Comparison of ENCODE assay signal across 29 cellular contexts in the genomic region with DNA sequence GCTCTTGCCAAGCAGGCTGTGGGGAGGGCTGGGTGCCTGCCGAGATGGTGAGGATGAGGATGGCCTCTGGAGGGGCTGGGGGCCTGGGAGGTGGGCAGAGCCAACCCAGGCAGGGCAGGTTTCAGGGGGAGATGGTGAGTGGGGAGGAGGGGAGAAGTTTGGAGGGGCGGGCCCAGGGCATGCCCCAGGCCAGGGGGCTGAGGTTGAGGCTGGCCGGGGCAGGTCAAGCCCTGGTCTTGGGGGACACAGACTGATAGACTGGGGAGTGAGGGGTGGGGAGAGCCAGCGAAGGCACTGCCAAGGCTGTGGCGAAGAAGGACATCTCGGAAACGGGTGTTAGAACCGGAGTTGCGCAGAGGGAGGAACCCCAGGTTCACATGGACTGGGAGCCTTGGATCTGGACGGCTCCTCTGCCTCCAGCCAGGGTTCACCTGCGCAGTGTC. TPM values are rescaled to one million over a fixed set of nuclear protein-coding genes. Genes with fewer than 3 reads are reported as not detected.
DNase-seq lines count a peak whose midpoint lies in the region; ATAC-seq, FAIRE-seq and TF ChIP-seq lines count a peak whose summit lies in the region.
"Had no signal": no experiment of that assay in that cellular context is flagged by ENCODE, and none has a peak within 500 bp of the region (broad histone marks: within the 10 kb centered on the region; RNA-seq: fewer than 3 reads in every experiment).

No MANE protein-coding gene starts in this region.

- peaks cover 5% of the 10 kb centered on the region for H3K4me1 Mint-ChIP-seq in activated CD8-positive, alpha-beta memory T cell treated with anti-CD3 and anti-CD28 coated beads, Interleukin-2, amount 10 ng/mL, durations not matched to agents 7 days and 5 days

- no peak for FAIRE-seq in HepG2 (lab: Jason Lieb, UNC)
- FAIRE-seq: A204.1, bronchial epithelial cell, urothelium cell line had no signal

- TF ChIP-seq POLR2A in right lobe of liver (IDR thresholded peaks at IDR 0.05) (no peak), HepG2 (IDR thresholded peaks at IDR 0.05; ENCODE audit: insufficient read depth in 1 of 2, low read depth in 2 of 2, low read length in 2 of 2) (no peak), uterus (IDR thresholded peaks at IDR 0.05) (no peak)

- H3K27ac ChIP-seq in right lobe of liver = no peak overlapping the region
- H3K27ac ChIP-seq in HepG2 (ENCODE audit: extremely low read length, insufficient read depth, low read length) = no peak overlapping the region
- H3K27ac ChIP-seq in lower lobe of right lung = no peak overlapping the region
- no peak overlapping the region for H3K27ac ChIP-seq in uterus
- H3K27ac ChIP-seq: coronary artery, epithelial cell of prostate, GM23248, hepatocyte, testis had no signal

- H3K4me3 ChIP-seq in right lobe of liver = no peak overlapping the region
- H3K4me3 ChIP-seq in HepG2 (replicated peaks in 1 of 3; ENCODE audit: insufficient read depth in 1 of 3, low read depth in 2 of 3, low read length in 3 of 3) = no peak overlapping the region
- H3K4me3 ChIP-seq in lower lobe of right lung = no peak overlapping the region
- H3K4me3 ChIP-seq in uterus = no peak overlapping the region
- H3K4me3 ChIP-seq: coronary artery, GM23248, hepatocyte, testis had no signal

- intact Hi-C loops in right lobe of liver (cut with DNase I) = no loop called here
- intact Hi-C loops in HepG2 (cut with micrococcal nuclease; ENCODE audit: unreplicated experiment) = no loop called here
- intact Hi-C loops in lower lobe of right lung (cut with DNase I) = no loop called here
- intact Hi-C loops in uterus (cut with DNase I; ENCODE audit: low total_unique reads) = no loop called here

- H3K27me3 Mint-ChIP-seq in activated CD8-positive, alpha-beta memory T cell treated with anti-CD3 and anti-CD28 coated beads, Interleukin-2, amount 10 ng/mL, durations not matched to agents 7 days and 5 days = no peaks in the 10 kb centered on the region
- H3K27me3 Mint-ChIP-seq: activated naive CD8-positive, alpha-beta T cell; CD4-positive, alpha-beta T cell had no signal

- no peak overlapping the region for H3K4me2 ChIP-seq in HepG2 (ENCODE audit: low read depth, low read length)
- H3K4me2 ChIP-seq: hepatocyte had no signal

- H3K27ac Mint-ChIP-seq in activated CD8-positive, alpha-beta memory T cell treated with anti-CD3 and anti-CD28 coated beads, Interleukin-2, amount 10 ng/mL, durations not matched to agents 7 days and 5 days = peak overlapping the region; percentile 43
- H3K27ac Mint-ChIP-seq: activated naive CD8-positive, alpha-beta T cell; CD4-positive, alpha-beta T cell; T-helper 1 cell treated with Interleukin-12 subunit alpha and Interleukin-12 subunit beta and Interleukin-4 antibody, amounts not matched to agents 30 μg/mL and 1 μg/mL, for 36 hours had no signal

- no peak overlapping the region for H3K4me3 Mint-ChIP-seq in activated CD8-positive, alpha-beta memory T cell treated with anti-CD3 and anti-CD28 coated beads, Interleukin-2, amount 10 ng/mL, durations not matched to agents 7 days and 5 days
- H3K4me3 Mint-ChIP-seq: activated naive CD8-positive, alpha-beta T cell; CD4-positive, alpha-beta T cell; T-helper 1 cell treated with Interleukin-12 subunit alpha and Interleukin-12 subunit beta and Interleukin-4 antibody, amounts not matched to agents 30 μg/mL and 1 μg/mL, for 36 hours had no signal

- peaks cover 0 to 6% (median 0%) of the 10 kb centered on the region in 4 donors for H3K36me3 ChIP-seq in right lobe of liver
- peaks cover 6 to 8% of the 10 kb centered on the region in 2 experiments; a peak in 3 of 5 replicates for H3K36me3 ChIP-seq in HepG2 (replicated peaks in 1 of 2; ENCODE audit: control insufficient read depth in 1 of 2, insufficient read depth in 2 of 2, low read length in 2 of 2)
- peaks cover 57% of the 10 kb centered on the region for H3K36me3 ChIP-seq in lower lobe of right lung
- H3K36me3 ChIP-seq in uterus = no peaks in the 10 kb centered on the region

- H3K79me2 ChIP-seq in HepG2 (ENCODE audit: insufficient read depth, low read length) = peaks cover 3% of the 10 kb centered on the region
- H3K79me2 ChIP-seq: hepatocyte had no signal

- TF ChIP-seq EP300 in HepG2 (IDR thresholded peaks at IDR 0.05; ENCODE audit: low read depth in 2 of 2, low read length in 2 of 2) = no peak
- no peak for TF ChIP-seq EP300 in HepG2 (CRISPR knock-in tag; IDR thresholded peaks at IDR 0.05; ENCODE audit: borderline replicate concordance)

- CTCF ChIA-PET in activated CD8-positive, alpha-beta memory T cell treated with anti-CD3 and anti-CD28 coated beads, Interleukin-2, amount 10 ng/mL, durations not matched to agents 7 days and 5 days (lab: Charles Lee) = interaction anchor here (1.1 to 1.3 kb wide), 2 partner anchors 10 to 13 kb away, joined by 3 to 4 read pairs; partner anchors contain the start of gene CAPN10
- CTCF ChIA-PET in HepG2 (lab: Yijun Ruan, JAX; ENCODE audit: low intra/inter-chr PET ratio, low total read pairs) = no interaction called here

- POLR2A ChIA-PET in HepG2 (lab: Yijun Ruan, JAX) = interaction anchor here (2.7 kb wide), 1 partner anchor 12 kb away, joined by 22 read pairs; the partner anchor contains the start of gene CAPN10

- H3K27me3 ChIP-seq in right lobe of liver = no peaks in the 10 kb centered on the region
- no peaks in the 10 kb centered on the region for H3K27me3 ChIP-seq in HepG2 (ENCODE audit: control insufficient read depth in 1 of 2, insufficient read depth in 2 of 2, low read length in 2 of 2)
- no peaks in the 10 kb centered on the region for H3K27me3 ChIP-seq in lower lobe of right lung (ENCODE audit: low read depth)
- H3K27me3 ChIP-seq in uterus = no peaks in the 10 kb centered on the region
- H3K27me3 ChIP-seq: hepatocyte, testis had no signal

- H3K36me3 Mint-ChIP-seq in activated CD8-positive, alpha-beta memory T cell treated with anti-CD3 and anti-CD28 coated beads, Interleukin-2, amount 10 ng/mL, durations not matched to agents 7 days and 5 days = no peaks in the 10 kb centered on the region
- H3K36me3 Mint-ChIP-seq: activated naive CD8-positive, alpha-beta T cell had no signal

- no peak for TF ChIP-seq RAD21 in HepG2 (CRISPR knock-in tag; IDR thresholded peaks at IDR 0.05)

- no peak for DNase-seq in activated CD8-positive, alpha-beta memory T cell treated with anti-CD3 and anti-CD28 coated beads, Interleukin-2, amount 10 ng/mL, durations not matched to agents 7 days and 5 days
- no peak for DNase-seq in activated CD8-positive, alpha-beta memory T cell treated with anti-CD3 and anti-CD28 coated beads for 24 hours
- DNase-seq in right lobe of liver = peak in 2 of 3 donors; percentile 37 to 40
- DNase-seq in HepG2 (ENCODE audit: low spot score) = no peak
- DNase-seq in lower lobe of right lung = peak; percentile 29
- peak; percentile 5 to 6 for DNase-seq in uterus
- no peak for DNase-seq in ACHN
- DNase-seq: activated CD4-positive, alpha-beta T cell treated with anti-CD3 and anti-CD28 coated beads for 1 hour; AML-193; effector CD8-positive, alpha-beta T cell; GM23248; Karpas-422; NCI-H1417 treated with DMSO at 0.1 percent for 48 hours; NCI-H2029 treated with DMSO at 0.1 percent for 48 hours; NCI-H526 treated with DMSO at 0.1 percent for 48 hours; NK-92 treated with Interleukin-12 subunit alpha and Interleukin-12 subunit beta, amount 100 ng/mL, for 24 hours; stimulated activated naive CD4-positive, alpha-beta T cell; testis had no signal

- in situ Hi-C loops in HepG2 (cut with HindIII; ENCODE audit: extremely low pct_ligation_motif_present, low pct_unique_long_range_greater_than_20kb) = no loop called here
- in situ Hi-C loops in ACHN (cut with HindIII; ENCODE audit: low pct_ligation_motif_present, low pct_unique_long_range_greater_than_20kb, low sequenced_read_pairs) = no loop called here

- no peak for ATAC-seq in activated CD8-positive, alpha-beta memory T cell treated with anti-CD3 and anti-CD28 coated beads, Interleukin-2, amount 10 ng/mL, durations not matched to agents 7 days and 5 days
- ATAC-seq in right lobe of liver = no peak
- ATAC-seq in HepG2 = no peak
- ATAC-seq in lower lobe of right lung = no peak
- no peak for ATAC-seq in GM19395 (IDR thresholded peaks at IDR 0.05; ENCODE audit: unreplicated experiment)
- ATAC-seq: SK-N-SH treated with all-trans-retinoic acid at 6 μM for 48 hours had no signal

- 82% methylated on average over 3 of the region's 11 CpGs for WGBS in right lobe of liver (ENCODE audit: insufficient coverage, low coverage, low lambda C conversion rate, missing lambda C conversion rate)
- WGBS in HepG2 (ENCODE audit: low lambda C conversion rate) = 97% methylated on average over 11 of the region's 11 CpGs

- no peak overlapping the region for H3K9ac ChIP-seq in HepG2 (ENCODE audit: insufficient read depth, low read depth, low read length)
- H3K9ac ChIP-seq: GM23248 had no signal

- no peaks in the 10 kb centered on the region for H3K9me3 ChIP-seq in right lobe of liver
- H3K9me3 ChIP-seq in HepG2 (ENCODE audit: low read length) = no peaks in the 10 kb centered on the region
- H3K9me3 ChIP-seq in lower lobe of right lung = no peaks in the 10 kb centered on the region
- no peaks in the 10 kb centered on the region for H3K9me3 ChIP-seq in uterus
- H3K9me3 ChIP-seq: testis had no signal

- no peak overlapping the region for H2AFZ ChIP-seq in HepG2 (ENCODE audit: low read length)
- H2AFZ ChIP-seq: GM23248, hepatocyte had no signal

- H3K4me1 ChIP-seq in right lobe of liver = peaks cover 0 to 15% (median 5%) of the 10 kb centered on the region in 4 donors
- H3K4me1 ChIP-seq in HepG2 (ENCODE audit: insufficient read depth, low read length) = peaks cover 53% of the 10 kb centered on the region
- peaks cover 4% of the 10 kb centered on the region for H3K4me1 ChIP-seq in lower lobe of right lung
- H3K4me1 ChIP-seq in uterus = no peaks in the 10 kb centered on the region

- no peaks in the 10 kb centered on the region for H3K9me3 Mint-ChIP-seq in activated CD8-positive, alpha-beta memory T cell treated with anti-CD3 and anti-CD28 coated beads, Interleukin-2, amount 10 ng/mL, durations not matched to agents 7 days and 5 days (ENCODE audit: low read depth)
- H3K9me3 Mint-ChIP-seq: CD4-positive, alpha-beta T cell; T-helper 1 cell treated with Interleukin-12 subunit alpha and Interleukin-12 subunit beta and Interleukin-4 antibody, amounts not matched to agents 30 μg/mL and 1 μg/mL, for 36 hours had no signal

- BruUV-seq in HepG2 (replicated peaks; lab: Mats Ljungman, UMichigan) = no TSS peak

- TF ChIP-seq CTCF in right lobe of liver (IDR thresholded peaks at IDR 0.05) (no peak), HepG2 (CRISPR knock-in tag; IDR thresholded peaks at IDR 0.05) (no peak), lower lobe of right lung (IDR thresholded peaks at IDR 0.05) (no peak), uterus (IDR thresholded peaks at IDR 0.05) (no peak)

- H4K20me1 ChIP-seq in HepG2 (ENCODE audit: insufficient read depth, low read length) = no peaks in the 10 kb centered on the region

RNA-seq across cellular contexts. Expression of gene CAPN10, which starts 12.6 kb away (rescaled TPM):
- total RNA-seq in activated CD8-positive, alpha-beta memory T cell treated with anti-CD3 and anti-CD28 coated beads, Interleukin-2, amount 10 ng/mL, durations not matched to agents 7 days and 5 days = 10 to 100 TPM; 54.0 to 75.8 TPM
- total RNA-seq in right lobe of liver = 10 to 100 TPM in 2 of 6 experiments, 1 to 10 TPM in 4; 7.2 to 13.8 (median 9.1) TPM
- total RNA-seq in HepG2 (2016; rRNA removed; fragmentation: Illumina TruSeq; extraction: Trizol) = 16.5 and 32.4 TPM in 2 replicates
- total RNA-seq in HepG2 (2016; cell fraction: cytosol; rRNA removed; fragmentation: Illumina TruSeq; extraction: Trizol; ENCODE audit: low read depth) = 18.3 and 20.3 TPM in 2 replicates
- 16.1 and 35.0 TPM in 2 replicates for total RNA-seq in HepG2 (2016; cell fraction: insoluble cytoplasmic fraction; rRNA removed; fragmentation: Illumina TruSeq; extraction: Trizol)
- 28.2 and 28.4 TPM in 2 replicates for total RNA-seq in HepG2 (2016; cell fraction: membrane; rRNA removed; fragmentation: Illumina TruSeq; extraction: Trizol)
- total RNA-seq in HepG2 (2016; cell fraction: nucleus; rRNA removed; fragmentation: Illumina TruSeq; extraction: Trizol) = 26.3 and 36.2 TPM in 2 replicates
- 27.6 and 40.7 TPM in 2 replicates for polyA plus RNA-seq in HepG2 (2011; rRNA removed)
- polyA plus RNA-seq in HepG2 (2011; cell fraction: cytosol; rRNA removed) = 15.8 and 24.7 TPM in 2 replicates
- polyA plus RNA-seq in HepG2 (2011; cell fraction: nucleus; rRNA removed) = 157 and 173 TPM in 2 replicates
- 24.4 and 27.6 TPM in 2 replicates for polyA plus RNA-seq in HepG2 (2012)
- 9.1 and 9.4 TPM in 2 replicates for polyA plus RNA-seq in HepG2 (2016; cell fraction: cytosol; fragmentation: Illumina TruSeq; extraction: Trizol; ENCODE audit: low read depth)
- polyA plus RNA-seq in HepG2 (2016; cell fraction: insoluble cytoplasmic fraction; fragmentation: Illumina TruSeq; extraction: Trizol; ENCODE audit: low read depth) = 17.4 and 18.2 TPM in 2 replicates
- 15.5 and 17.2 TPM in 2 replicates for polyA plus RNA-seq in HepG2 (2016; cell fraction: membrane; fragmentation: Illumina TruSeq; extraction: Trizol; ENCODE audit: low read depth)
- 59.4 and 61.4 TPM in 2 replicates for polyA plus RNA-seq in HepG2 (2016; cell fraction: nucleus; fragmentation: Illumina TruSeq; extraction: Trizol; ENCODE audit: insufficient read depth, low read depth)
- polyA minus RNA-seq in HepG2 (2011; rRNA and poly(A)+ RNA removed; ENCODE audit: low replicate concordance) = 11.2 and 33.8 TPM in 2 replicates
- 10.8 TPM in 2 replicates for polyA minus RNA-seq in HepG2 (2011; cell fraction: cytosol; rRNA and poly(A)+ RNA removed)
- 50.0 and 57.6 TPM in 2 replicates for polyA minus RNA-seq in HepG2 (2011; cell fraction: nucleus; rRNA and poly(A)+ RNA removed)
- total RNA-seq in lower lobe of right lung = 37.2 TPM
- 10 to 100 TPM in 3 of 4 donors, 1 to 10 TPM in 1; 2.8 to 39.6 (median 21.6) TPM for total RNA-seq in uterus

RNA-seq across cellular contexts. Expression of gene GPR35, which starts 26.1 kb away (rescaled TPM):
- total RNA-seq in activated CD8-positive, alpha-beta memory T cell treated with anti-CD3 and anti-CD28 coated beads, Interleukin-2, amount 10 ng/mL, durations not matched to agents 7 days and 5 days = 10 to 100 TPM; 14.4 to 35.4 TPM
- total RNA-seq in right lobe of liver = 1 to 10 TPM in 2 of 6 experiments, under 1 TPM in 4; 0.11 to 1.2 (median 0.72) TPM
- 21.6 and 27.1 TPM in 2 replicates for total RNA-seq in HepG2 (2016; rRNA removed; fragmentation: Illumina TruSeq; extraction: Trizol)
- total RNA-seq in HepG2 (2016; cell fraction: cytosol; rRNA removed; fragmentation: Illumina TruSeq; extraction: Trizol; ENCODE audit: low read depth) = 10.2 and 10.8 TPM in 2 replicates
- 21.3 and 26.9 TPM in 2 replicates for total RNA-seq in HepG2 (2016; cell fraction: insoluble cytoplasmic fraction; rRNA removed; fragmentation: Illumina TruSeq; extraction: Trizol)
- 25.5 and 33.7 TPM in 2 replicates for total RNA-seq in HepG2 (2016; cell fraction: membrane; rRNA removed; fragmentation: Illumina TruSeq; extraction: Trizol)
- 19.4 and 20.1 TPM in 2 replicates for total RNA-seq in HepG2 (2016; cell fraction: nucleus; rRNA removed; fragmentation: Illumina TruSeq; extraction: Trizol)
- polyA plus RNA-seq in HepG2 (2011; rRNA removed) = 44.2 and 60.8 TPM in 2 replicates
- polyA plus RNA-seq in HepG2 (2011; cell fraction: cytosol; rRNA removed) = 37.9 and 80.2 TPM in 2 replicates
- polyA plus RNA-seq in HepG2 (2011; cell fraction: nucleus; rRNA removed) = 150 and 165 TPM in 2 replicates
- polyA plus RNA-seq in HepG2 (2012) = 34.0 and 39.9 TPM in 2 replicates
- 6.5 and 7.6 TPM in 2 replicates for polyA plus RNA-seq in HepG2 (2016; cell fraction: cytosol; fragmentation: Illumina TruSeq; extraction: Trizol; ENCODE audit: low read depth)
- polyA plus RNA-seq in HepG2 (2016; cell fraction: insoluble cytoplasmic fraction; fragmentation: Illumina TruSeq; extraction: Trizol; ENCODE audit: low read depth) = 14.4 and 15.8 TPM in 2 replicates
- polyA plus RNA-seq in HepG2 (2016; cell fraction: membrane; fragmentation: Illumina TruSeq; extraction: Trizol; ENCODE audit: low read depth) = 17.8 and 17.9 TPM in 2 replicates
- 29.6 and 37.8 TPM in 2 replicates for polyA plus RNA-seq in HepG2 (2016; cell fraction: nucleus; fragmentation: Illumina TruSeq; extraction: Trizol; ENCODE audit: insufficient read depth, low read depth)
- polyA minus RNA-seq in HepG2 (2011; rRNA and poly(A)+ RNA removed; ENCODE audit: low replicate concordance) = 0.14 and 219 TPM in 2 replicates
- polyA minus RNA-seq in HepG2 (2011; cell fraction: cytosol; rRNA and poly(A)+ RNA removed) = 44.3 and 46.7 TPM in 2 replicates
- polyA minus RNA-seq in HepG2 (2011; cell fraction: nucleus; rRNA and poly(A)+ RNA removed) = 30.9 and 33.3 TPM in 2 replicates
- total RNA-seq in lower lobe of right lung = 4.7 TPM
- 1 to 10 TPM in 2 of 4 donors, under 1 TPM in 1, not detected in 1; 0.51 to 7.9 (median 1.7) TPM for total RNA-seq in uterus
- total RNA-seq: GM23248 had no signal

RNA-seq across cellular contexts. Expression of gene RNPEPL1, which starts 30.9 kb away (rescaled TPM):
- total RNA-seq in activated CD8-positive, alpha-beta memory T cell treated with anti-CD3 and anti-CD28 coated beads, Interleukin-2, amount 10 ng/mL, durations not matched to agents 7 days and 5 days = 100 to 1,000 TPM; 101 to 152 TPM
- total RNA-seq in right lobe of liver (100 to 1,000 TPM in 1 of 6 experiments, 10 to 100 TPM in 5; 24.7 to 105 (median 31.0) TPM), HepG2 (2016; rRNA removed; fragmentation: Illumina TruSeq; extraction: Trizol) (13.0 and 27.6 TPM in 2 replicates), lower lobe of right lung (102 TPM), uterus (10 to 100 TPM in 2 of 4 donors, 1 to 10 TPM in 2; 7.2 to 38.7 (median 14.4) TPM)
- total RNA-seq in HepG2 (2016; cell fraction: cytosol; rRNA removed; fragmentation: Illumina TruSeq; extraction: Trizol; ENCODE audit: low read depth) = 21.9 and 24.8 TPM in 2 replicates
- total RNA-seq in HepG2 (2016; cell fraction: insoluble cytoplasmic fraction; rRNA removed; fragmentation: Illumina TruSeq; extraction: Trizol) = 12.9 and 23.2 TPM in 2 replicates
- 50.1 and 53.8 TPM in 2 replicates for total RNA-seq in HepG2 (2016; cell fraction: membrane; rRNA removed; fragmentation: Illumina TruSeq; extraction: Trizol)
- total RNA-seq in HepG2 (2016; cell fraction: nucleus; rRNA removed; fragmentation: Illumina TruSeq; extraction: Trizol) = 17.5 and 21.9 TPM in 2 replicates
- 18.0 and 28.8 TPM in 2 replicates for polyA plus RNA-seq in HepG2 (2011; rRNA removed)
- polyA plus RNA-seq in HepG2 (2011; cell fraction: cytosol; rRNA removed) = 20.3 and 26.3 TPM in 2 replicates
- 94.3 and 114 TPM in 2 replicates for polyA plus RNA-seq in HepG2 (2011; cell fraction: nucleus; rRNA removed)
- polyA plus RNA-seq in HepG2 (2012) = 37.2 and 56.3 TPM in 2 replicates
- polyA plus RNA-seq in HepG2 (2016; cell fraction: cytosol; fragmentation: Illumina TruSeq; extraction: Trizol; ENCODE audit: low read depth) = 43.4 and 46.1 TPM in 2 replicates
- polyA plus RNA-seq in HepG2 (2016; cell fraction: insoluble cytoplasmic fraction; fragmentation: Illumina TruSeq; extraction: Trizol; ENCODE audit: low read depth) = 40.1 and 49.6 TPM in 2 replicates
- 85.0 and 102 TPM in 2 replicates for polyA plus RNA-seq in HepG2 (2016; cell fraction: membrane; fragmentation: Illumina TruSeq; extraction: Trizol; ENCODE audit: low read depth)
- polyA plus RNA-seq in HepG2 (2016; cell fraction: nucleus; fragmentation: Illumina TruSeq; extraction: Trizol; ENCODE audit: insufficient read depth, low read depth) = 57.9 and 59.3 TPM in 2 replicates
- polyA minus RNA-seq in HepG2 (2011; rRNA and poly(A)+ RNA removed; ENCODE audit: low replicate concordance) = 15.3 and 64.5 TPM in 2 replicates
- polyA minus RNA-seq in HepG2 (2011; cell fraction: cytosol; rRNA and poly(A)+ RNA removed) = 55.0 and 57.6 TPM in 2 replicates
- 18.6 and 21.0 TPM in 2 replicates for polyA minus RNA-seq in HepG2 (2011; cell fraction: nucleus; rRNA and poly(A)+ RNA removed)

RNA-seq across cellular contexts. Expression of gene DUSP28, which starts 39.0 kb away (rescaled TPM):
- total RNA-seq in activated CD8-positive, alpha-beta memory T cell treated with anti-CD3 and anti-CD28 coated beads, Interleukin-2, amount 10 ng/mL, durations not matched to agents 7 days and 5 days = 10 to 100 TPM; 10.0 to 10.1 TPM
- total RNA-seq in right lobe of liver (1 to 10 TPM; 1.3 to 3.5 (median 2.1) TPM), HepG2 (2016; rRNA removed; fragmentation: Illumina TruSeq; extraction: Trizol) (2.5 and 5.2 TPM in 2 replicates), lower lobe of right lung (5.7 TPM), uterus (1 to 10 TPM in 3 of 4 donors, under 1 TPM in 1; 0.26 to 3.7 (median 2.6) TPM)
- 4.5 and 4.9 TPM in 2 replicates for total RNA-seq in HepG2 (2016; cell fraction: cytosol; rRNA removed; fragmentation: Illumina TruSeq; extraction: Trizol; ENCODE audit: low read depth)
- total RNA-seq in HepG2 (2016; cell fraction: insoluble cytoplasmic fraction; rRNA removed; fragmentation: Illumina TruSeq; extraction: Trizol) = 2.9 and 5.6 TPM in 2 replicates
- 6.2 and 6.3 TPM in 2 replicates for total RNA-seq in HepG2 (2016; cell fraction: membrane; rRNA removed; fragmentation: Illumina TruSeq; extraction: Trizol)
- 7.1 TPM in 2 replicates for total RNA-seq in HepG2 (2016; cell fraction: nucleus; rRNA removed; fragmentation: Illumina TruSeq; extraction: Trizol)
- 6.7 and 8.6 TPM in 2 replicates for polyA plus RNA-seq in HepG2 (2011; rRNA removed)
- polyA plus RNA-seq in HepG2 (2011; cell fraction: cytosol; rRNA removed) = 3.4 and 4.1 TPM in 2 replicates
- 6.6 and 6.7 TPM in 2 replicates for polyA plus RNA-seq in HepG2 (2011; cell fraction: nucleus; rRNA removed)
- 5.4 and 6.8 TPM in 2 replicates for polyA plus RNA-seq in HepG2 (2012)
- polyA plus RNA-seq in HepG2 (2016; cell fraction: cytosol; fragmentation: Illumina TruSeq; extraction: Trizol; ENCODE audit: low read depth) = 4.9 and 6.2 TPM in 2 replicates
- polyA plus RNA-seq in HepG2 (2016; cell fraction: insoluble cytoplasmic fraction; fragmentation: Illumina TruSeq; extraction: Trizol; ENCODE audit: low read depth) = 3.9 and 4.1 TPM in 2 replicates
- 5.5 and 7.1 TPM in 2 replicates for polyA plus RNA-seq in HepG2 (2016; cell fraction: membrane; fragmentation: Illumina TruSeq; extraction: Trizol; ENCODE audit: low read depth)
- polyA plus RNA-seq in HepG2 (2016; cell fraction: nucleus; fragmentation: Illumina TruSeq; extraction: Trizol; ENCODE audit: insufficient read depth, low read depth) = 11.1 and 15.5 TPM in 2 replicates
- polyA minus RNA-seq in HepG2 (2011; rRNA and poly(A)+ RNA removed; ENCODE audit: low replicate concordance) = 2.8 and 4.2 TPM in 2 replicates
- polyA minus RNA-seq in HepG2 (2011; cell fraction: cytosol; rRNA and poly(A)+ RNA removed) = 1.7 and 2.2 TPM in 2 replicates
- 11.5 and 12.3 TPM in 2 replicates for polyA minus RNA-seq in HepG2 (2011; cell fraction: nucleus; rRNA and poly(A)+ RNA removed)

RNA-seq across cellular contexts. Expression of gene ANKMY1, which starts 41.4 kb away (rescaled TPM):
- 10 to 100 TPM; 21.3 to 33.5 TPM for total RNA-seq in activated CD8-positive, alpha-beta memory T cell treated with anti-CD3 and anti-CD28 coated beads, Interleukin-2, amount 10 ng/mL, durations not matched to agents 7 days and 5 days
- total RNA-seq in right lobe of liver = 10 to 100 TPM in 1 of 6 experiments, 1 to 10 TPM in 5; 6.6 to 11.0 (median 9.0) TPM
- total RNA-seq in HepG2 (2016; rRNA removed; fragmentation: Illumina TruSeq; extraction: Trizol) = 7.3 and 11.7 TPM in 2 replicates
- total RNA-seq in HepG2 (2016; cell fraction: cytosol; rRNA removed; fragmentation: Illumina TruSeq; extraction: Trizol; ENCODE audit: low read depth) = 9.7 and 12.6 TPM in 2 replicates
- 8.8 and 12.4 TPM in 2 replicates for total RNA-seq in HepG2 (2016; cell fraction: insoluble cytoplasmic fraction; rRNA removed; fragmentation: Illumina TruSeq; extraction: Trizol)
- total RNA-seq in HepG2 (2016; cell fraction: membrane; rRNA removed; fragmentation: Illumina TruSeq; extraction: Trizol) = 10.6 and 11.9 TPM in 2 replicates
- 23.2 and 30.1 TPM in 2 replicates for total RNA-seq in HepG2 (2016; cell fraction: nucleus; rRNA removed; fragmentation: Illumina TruSeq; extraction: Trizol)
- 18.8 and 20.5 TPM in 2 replicates for polyA plus RNA-seq in HepG2 (2011; rRNA removed)
- polyA plus RNA-seq in HepG2 (2011; cell fraction: cytosol; rRNA removed) = 11.7 and 12.1 TPM in 2 replicates
- polyA plus RNA-seq in HepG2 (2011; cell fraction: nucleus; rRNA removed) = 55.1 and 66.4 TPM in 2 replicates
- 8.0 and 8.9 TPM in 2 replicates for polyA plus RNA-seq in HepG2 (2012)
- polyA plus RNA-seq in HepG2 (2016; cell fraction: cytosol; fragmentation: Illumina TruSeq; extraction: Trizol; ENCODE audit: low read depth) = 2.6 and 3.4 TPM in 2 replicates
- 7.8 and 8.8 TPM in 2 replicates for polyA plus RNA-seq in HepG2 (2016; cell fraction: insoluble cytoplasmic fraction; fragmentation: Illumina TruSeq; extraction: Trizol; ENCODE audit: low read depth)
- polyA plus RNA-seq in HepG2 (2016; cell fraction: membrane; fragmentation: Illumina TruSeq; extraction: Trizol; ENCODE audit: low read depth) = 4.9 and 6.3 TPM in 2 replicates
- 30.4 and 35.4 TPM in 2 replicates for polyA plus RNA-seq in HepG2 (2016; cell fraction: nucleus; fragmentation: Illumina TruSeq; extraction: Trizol; ENCODE audit: insufficient read depth, low read depth)
- polyA minus RNA-seq in HepG2 (2011; rRNA and poly(A)+ RNA removed; ENCODE audit: low replicate concordance) = 41.3 and 43.1 TPM in 2 replicates
- 6.0 and 6.9 TPM in 2 replicates for polyA minus RNA-seq in HepG2 (2011; cell fraction: cytosol; rRNA and poly(A)+ RNA removed)
- polyA minus RNA-seq in HepG2 (2011; cell fraction: nucleus; rRNA and poly(A)+ RNA removed) = 52.8 and 56.1 TPM in 2 replicates
- 29.3 TPM for total RNA-seq in lower lobe of right lung
- total RNA-seq in uterus = 10 to 100 TPM; 13.3 to 40.8 (median 22.0) TPM

Comparison
In these comparisons a context has a peak if more than half of its experiments do, and no peak if none do; other contexts are left out.
1. DNase-seq: peak in right lobe of liver (2 of 3), lower lobe of right lung (single experiment) and uterus (2 of 2); none in activated CD8-positive, alpha-beta memory T cell treated with anti-CD3 and anti-CD28 coated beads, Interleukin-2, amount 10 ng/mL, durations not matched to agents 7 days and 5 days (single experiment), activated CD8-positive, alpha-beta memory T cell treated with anti-CD3 and anti-CD28 coated beads for 24 hours (single experiment), HepG2 (single experiment) and ACHN (single experiment).